18 cellular contexts compared by ENCODE assay signal in genomic region chr16:23141033-23141432, GRCh38. TPM values are rescaled to one million over a fixed set of nuclear protein-coding genes. Genes with fewer than 3 reads are reported as not detected.
DNase-seq lines count a peak whose midpoint lies in the region; ATAC-seq and TF ChIP-seq lines count a peak whose summit lies in the region.
"Had no signal": no experiment of that assay in that cellular context is flagged by ENCODE, and none has a peak within 500 bp of the region (broad histone marks: within the 10 kb centered on the region; RNA-seq: fewer than 3 reads in every experiment).

No MANE protein-coding gene starts in this region.

- peak; percentile 75 for DNase-seq in esophagus muscularis mucosa (ENCODE audit: extremely low spot score)
- no peak for DNase-seq in right cardiac atrium
- DNase-seq in AML-193 (lab: John Stamatoyannopoulos, UW) = no peak
- DNase-seq in stimulated activated naive CD8-positive, alpha-beta T cell treated with anti-CD3 and anti-CD28 coated beads, Interleukin-15, Interleukin-2, amounts not matched to agents 100 U/mL and 50 U/mL, for 24 hours = no peak
- DNase-seq in posterior vena cava (ENCODE audit: low spot score) = no peak
- DNase-seq: BE2C; CD4-positive, alpha-beta memory T cell; DMS79; HCEC 1CT; NCI-H1092; NCI-H1694; NCI-H774; SHP77 treated with DMSO at 0.1 percent for 48 hours had no signal

- TF ChIP-seq POLR2A in esophagus muscularis mucosa (IDR thresholded peaks at IDR 0.05; ENCODE audit: low read depth) = no peak

- ATAC-seq in right cardiac atrium = peak; percentile 37 to 42
- no peak for ATAC-seq in stimulated activated naive CD8-positive, alpha-beta T cell treated with anti-CD3 and anti-CD28 coated beads, Interleukin-15, Interleukin-2, amounts not matched to agents 100 U/mL and 50 U/mL, for 24 hours
- ATAC-seq: K562 had no signal

- H3K36me3 ChIP-seq in esophagus muscularis mucosa (no peaks in the 10 kb centered on the region), urinary bladder (ENCODE audit: insufficient read depth) (no peaks in the 10 kb centered on the region)

- peak overlapping the region; percentile 39 for H3K27ac ChIP-seq in angular gyrus (ENCODE audit: low read depth, low read length)
- peak overlapping the region; percentile 74 to 95 (median 90) for H3K27ac ChIP-seq in esophagus muscularis mucosa (replicated peaks in 1 of 4)
- H3K27ac ChIP-seq in right cardiac atrium (ENCODE audit: low read length) = peak overlapping the region; percentile 55
- peak overlapping the region; percentile 66 for H3K27ac ChIP-seq in urinary bladder (ENCODE audit: low read depth)

- no peak for TF ChIP-seq CTCF in esophagus muscularis mucosa (IDR thresholded peaks at IDR 0.05)

- no peak for TF ChIP-seq EP300 in esophagus muscularis mucosa (IDR thresholded peaks at IDR 0.05)

- no peaks in the 10 kb centered on the region for H3K27me3 ChIP-seq in esophagus muscularis mucosa
- no peaks in the 10 kb centered on the region for H3K27me3 ChIP-seq in right cardiac atrium (ENCODE audit: control insufficient read depth, insufficient read depth)
- H3K27me3 ChIP-seq: BE2C had no signal

- H3K9me3 ChIP-seq in esophagus muscularis mucosa (peaks cover 0 to 4% (median 0%) of the 10 kb centered on the region in 4 donors), right cardiac atrium (ENCODE audit: control insufficient read depth, low read length) (no peaks in the 10 kb centered on the region)
- H3K9me3 ChIP-seq: BE2C had no signal

- H3K4me1 ChIP-seq in esophagus muscularis mucosa = peaks cover 40 to 82% (median 69%) of the 10 kb centered on the region in 4 donors
- H3K4me1 ChIP-seq in right cardiac atrium (ENCODE audit: control insufficient read depth, insufficient read depth, low read length) = peaks cover 13% of the 10 kb centered on the region
- no peaks in the 10 kb centered on the region for H3K4me1 ChIP-seq in urinary bladder (ENCODE audit: insufficient read depth)
- H3K4me1 ChIP-seq: BE2C had no signal

- 99% methylated on average over 3 of the region's 3 CpGs for WGBS in esophagus muscularis mucosa
- WGBS in right cardiac atrium = 71% methylated on average over 3 of the region's 3 CpGs
- 91% methylated on average over 3 of the region's 3 CpGs for WGBS in urinary bladder

- intact Hi-C loops in esophagus muscularis mucosa (cut with DNase I) (no loop called here), right cardiac atrium (cut with DNase I) (no loop called here), posterior vena cava (cut with DNase I) (no loop called here)

- no peak overlapping the region for H3K4me3 ChIP-seq in esophagus muscularis mucosa
- no peak overlapping the region for H3K4me3 ChIP-seq in right cardiac atrium (ENCODE audit: low read length)
- H3K4me3 ChIP-seq in urinary bladder (ENCODE audit: low read depth, low read length) = no peak overlapping the region
- H3K4me3 ChIP-seq: K562 had no signal

RNA-seq across cellular contexts. Expression of gene USP31, which starts 8.2 kb away (rescaled TPM):
- total RNA-seq in esophagus muscularis mucosa = 10 to 100 TPM; 18.9 to 29.1 (median 23.3) TPM
- 10 to 100 TPM; 34.3 to 44.0 (median 37.3) TPM for total RNA-seq in right cardiac atrium
- polyA plus RNA-seq in right cardiac atrium = 12.8 TPM
- 27.4 TPM for total RNA-seq in urinary bladder
- polyA plus RNA-seq in urinary bladder = 3.7 TPM
- total RNA-seq in posterior vena cava = 10 to 100 TPM; 13.0 to 18.9 TPM

RNA-seq across cellular contexts. Expression of gene SCNN1G, which starts 41.5 kb away (rescaled TPM):
- total RNA-seq in esophagus muscularis mucosa (under 1 TPM in 2 of 4 donors, not detected in 2; 0.06 to 0.34 TPM), right cardiac atrium (not detected), urinary bladder (2.4 TPM), posterior vena cava (not detected)
- polyA plus RNA-seq in right cardiac atrium (0.05 TPM), urinary bladder (0.61 TPM)
- total RNA-seq: CD4-positive, alpha-beta memory T cell; G401; K562; NCI-H460 had no signal
- polyA plus RNA-seq: CD4-positive, alpha-beta memory T cell; K562 had no signal

Comparison
In these comparisons a context has a peak if more than half of its experiments do, and no peak if none do; other contexts are left out.
1. H3K27ac ChIP-seq: peak in every context shown above with its lines; median percentile 90 in esophagus muscularis mucosa; 66 in urinary bladder; 55 in right cardiac atrium; 39 in angular gyrus.